Comparison of ENCODE assay signal across 29 cellular contexts in the genomic region with DNA sequence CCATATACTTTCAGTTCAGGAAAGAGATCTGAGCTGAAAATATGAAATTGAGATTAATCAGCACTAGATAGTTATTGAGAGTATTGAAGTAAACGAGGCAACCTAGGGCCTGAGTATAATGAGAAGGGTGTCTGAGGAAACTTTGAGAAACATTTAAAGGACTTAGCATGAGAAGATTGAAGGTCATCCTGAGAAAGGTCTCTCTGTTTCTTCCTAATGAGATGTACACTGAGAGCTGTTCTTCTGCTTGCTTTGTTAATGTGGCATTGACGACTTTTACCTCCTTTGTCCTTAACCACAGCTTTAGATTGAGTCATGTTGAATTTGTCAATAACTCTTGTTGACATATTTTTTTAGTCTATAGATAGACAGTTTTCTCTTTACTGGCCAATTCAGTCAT.
"Had no signal": no experiment of that assay in that cellular context is flagged by ENCODE, and none has a peak within 500 bp of the region (broad histone marks: within the 10 kb centered on the region; RNA-seq: fewer than 3 reads in every experiment).

No MANE protein-coding gene starts in this region.

- H3K9me3 ChIP-seq: colonic mucosa, esophagus squamous epithelium, gastroesophageal sphincter, heart left ventricle, left lung, lower lobe of right lung, mucosa of descending colon had no signal

- H3K27me3 Mint-ChIP-seq: dendritic cell treated with granulocyte-macrophage colony-stimulating factor and Interleukin-4, amounts not matched to agents 40 ng/mL and 50 ng/mL, for 4 days; effector memory CD8-positive, alpha-beta T cell; naive B cell had no signal

- H3K9me3 Mint-ChIP-seq: dendritic cell treated with granulocyte-macrophage colony-stimulating factor and Interleukin-4, amounts not matched to agents 40 ng/mL and 50 ng/mL, for 4 days; effector memory CD8-positive, alpha-beta T cell; mesothelial cell of epicardium had no signal

- H3K4me3 Mint-ChIP-seq: dendritic cell treated with granulocyte-macrophage colony-stimulating factor and Interleukin-4, amounts not matched to agents 40 ng/mL and 50 ng/mL, for 4 days; effector memory CD8-positive, alpha-beta T cell; endodermal cell; immature natural killer cell; mesothelial cell of epicardium; naive B cell; naive thymus-derived CD8-positive, alpha-beta T cell had no signal

- H3K36me3 ChIP-seq: colonic mucosa, esophagus squamous epithelium, gastroesophageal sphincter, heart left ventricle, left lung, lower lobe of right lung had no signal

- ATAC-seq: effector memory CD8-positive, alpha-beta T cell; esophagus mucosa; gastroesophageal sphincter; heart left ventricle; left cardiac atrium; left lung; left ventricle myocardium superior; lower lobe of right lung; mucosa of descending colon; naive thymus-derived CD8-positive, alpha-beta T cell had no signal

- DNase-seq: colonic mucosa; cortex of kidney; effector CD8-positive, alpha-beta T cell; effector memory CD8-positive, alpha-beta T cell; endodermal cell; erythroblast; esophagus squamous epithelium; foreskin fibroblast; heart left ventricle; hypothalamus; immature natural killer cell; islet precursor cell; kidney; left cardiac atrium; left lung; left ventricle myocardium superior; lower lobe of right lung; mesenchymal stem cell; mucosa of descending colon; naive B cell; naive thymus-derived CD8-positive, alpha-beta T cell had no signal

- H3K27ac ChIP-seq: colonic mucosa, epithelial cell of prostate, esophagus squamous epithelium, gastroesophageal sphincter, heart left ventricle, hepatocyte, left lung, lower lobe of right lung had no signal

- H3K4me1 ChIP-seq: colonic mucosa, esophagus squamous epithelium, gastroesophageal sphincter, heart left ventricle, left lung, lower lobe of right lung had no signal

- H3K4me3 ChIP-seq: colonic mucosa, esophagus squamous epithelium, gastroesophageal sphincter, heart left ventricle, hepatocyte, left lung, lower lobe of right lung, mucosa of descending colon had no signal

- H3K27me3 ChIP-seq: colonic mucosa, esophagus squamous epithelium, gastroesophageal sphincter, heart left ventricle, hepatocyte, left lung had no signal

- H3K36me3 Mint-ChIP-seq: immature natural killer cell; mesothelial cell of epicardium; naive B cell; naive thymus-derived CD8-positive, alpha-beta T cell had no signal

- FAIRE-seq: endometrium, frontal cortex, kidney had no signal

- H3K4me1 Mint-ChIP-seq: endodermal cell; immature natural killer cell; naive B cell; naive thymus-derived CD8-positive, alpha-beta T cell had no signal

- H3K27ac Mint-ChIP-seq: dendritic cell treated with granulocyte-macrophage colony-stimulating factor and Interleukin-4, amounts not matched to agents 40 ng/mL and 50 ng/mL, for 4 days; effector memory CD8-positive, alpha-beta T cell; endodermal cell; immature natural killer cell; mesothelial cell of epicardium; naive B cell; naive thymus-derived CD8-positive, alpha-beta T cell had no signal
